Comparison of ENCODE assay signal across 10 cellular contexts in genomic region chr20:8144282-8145245, GRCh38.
DNase-seq lines count a peak whose midpoint lies in the region; ATAC-seq and TF ChIP-seq lines count a peak whose summit lies in the region.
"Had no signal": no experiment of that assay in that cellular context is flagged by ENCODE, and none has a peak within 500 bp of the region (broad histone marks: within the 10 kb centered on the region; RNA-seq: fewer than 3 reads in every experiment).

No MANE protein-coding gene starts in this region.

- POLR2A ChIA-PET in HEK293T (lab: Yijun Ruan, JAX), result no interaction called here

- peak; percentile 93 for ATAC-seq in effector memory CD8-positive, alpha-beta T cell (replicated peaks)
- no peak for ATAC-seq in HG03571 (IDR thresholded peaks at IDR 0.05; ENCODE audit: unreplicated experiment)

- H3K9me3 ChIP-seq in parathyroid adenoma (ENCODE audit: control insufficient read depth, low read length), result no peaks in the 10 kb centered on the region

- TF ChIP-seq POLR2A in NB4 (IDR thresholded peaks at IDR 0.05; ENCODE audit: extremely low read depth, insufficient read length), result no peak

- H3K4me1 Mint-ChIP-seq in effector memory CD8-positive, alpha-beta T cell (ENCODE audit: low read depth in 2 of 2), result peaks cover 32 to 48% of the 10 kb centered on the region in 2 donors

- no peaks in the 10 kb centered on the region for H3K36me3 Mint-ChIP-seq in effector memory CD8-positive, alpha-beta T cell (ENCODE audit: insufficient read depth)

- H3K4me3 ChIP-seq in NB4 (ENCODE audit: low read depth, low read length) (no peak overlapping the region), parathyroid adenoma (ENCODE audit: low read depth, low read length) (no peak overlapping the region)

- peaks cover 20% of the 10 kb centered on the region for H3K79me2 ChIP-seq in parathyroid adenoma

- H3K9ac ChIP-seq in parathyroid adenoma, result no peak overlapping the region

- no peak for TF ChIP-seq CTCF in NB4 (IDR thresholded peaks at IDR 0.05; ENCODE audit: low read depth, low read length)
- TF ChIP-seq CTCF in parathyroid adenoma (IDR thresholded peaks at IDR 0.05), result no peak

- no peaks in the 10 kb centered on the region for H3K9me3 Mint-ChIP-seq in effector memory CD8-positive, alpha-beta T cell

- no peaks in the 10 kb centered on the region for H3K27me3 ChIP-seq in parathyroid adenoma (ENCODE audit: control insufficient read depth, insufficient read depth, low read length)

- H3K36me3 ChIP-seq in parathyroid adenoma (ENCODE audit: control insufficient read depth, insufficient read depth, low read length), result no peaks in the 10 kb centered on the region

- peak overlapping the region; percentile 26 for H3K27ac ChIP-seq in parathyroid adenoma

- peaks cover 15% of the 10 kb centered on the region for H3K4me1 ChIP-seq in parathyroid adenoma

- DNase-seq in SIG-M5 treated with dmso at 0.1 percent for 504 hours (lab: John Stamatoyannopoulos, UW; ENCODE audit: unreplicated experiment), result peak; percentile 49
- DNase-seq in SIG-M5 (lab: John Stamatoyannopoulos, UW), result no peak
- DNase-seq in NB4 (ENCODE audit: low read depth), result peak; percentile 81
- DNase-seq in effector memory CD8-positive, alpha-beta T cell, result peak in 1 of 3 experiments; percentile 15
- no peak for DNase-seq in NCI-H1092 treated with DMSO at 0.1 percent for 48 hours (lab: John Stamatoyannopoulos, UW)
- no peak for DNase-seq in HEK293T (ENCODE audit: extremely low spot score)
- DNase-seq: NCI-H187; stimulated activated naive CD4-positive, alpha-beta T cell had no signal

- peak overlapping the region; percentile 1 for H2AFZ ChIP-seq in parathyroid adenoma

- H3K4me2 ChIP-seq in parathyroid adenoma (ENCODE audit: low read length), result no peak overlapping the region

- H3K4me3 Mint-ChIP-seq in effector memory CD8-positive, alpha-beta T cell, result peak overlapping the region; percentile 56 to 64

- peak overlapping the region; percentile 27 to 52 for H3K27ac Mint-ChIP-seq in effector memory CD8-positive, alpha-beta T cell

- CTCF ChIA-PET in HEK293T (lab: Yijun Ruan, JAX), result no interaction called here

- no peaks in the 10 kb centered on the region for H3K27me3 Mint-ChIP-seq in effector memory CD8-positive, alpha-beta T cell

TF ChIP-seq in HEK293T, 16 proteins besides CTCF, POLR2A, EP300 and RAD21:
- TF ChIP-seq SUZ12 (IDR thresholded peaks at IDR 0.05) (no peak), ELF4 (IDR thresholded peaks at IDR 0.05) (no peak), ZNF384 (IDR thresholded peaks at IDR 0.05) (no peak), NFRKB (IDR thresholded peaks at IDR 0.05) (no peak), SP1 (IDR thresholded peaks at IDR 0.05) (no peak), FOXK2 (IDR thresholded peaks at IDR 0.05) (no peak), L3MBTL2 (conservative IDR thresholded peaks at IDR 0.05) (no peak), FOXA1 (IDR thresholded peaks at IDR 0.05) (no peak)
- TF ChIP-seq, protein P1, sequence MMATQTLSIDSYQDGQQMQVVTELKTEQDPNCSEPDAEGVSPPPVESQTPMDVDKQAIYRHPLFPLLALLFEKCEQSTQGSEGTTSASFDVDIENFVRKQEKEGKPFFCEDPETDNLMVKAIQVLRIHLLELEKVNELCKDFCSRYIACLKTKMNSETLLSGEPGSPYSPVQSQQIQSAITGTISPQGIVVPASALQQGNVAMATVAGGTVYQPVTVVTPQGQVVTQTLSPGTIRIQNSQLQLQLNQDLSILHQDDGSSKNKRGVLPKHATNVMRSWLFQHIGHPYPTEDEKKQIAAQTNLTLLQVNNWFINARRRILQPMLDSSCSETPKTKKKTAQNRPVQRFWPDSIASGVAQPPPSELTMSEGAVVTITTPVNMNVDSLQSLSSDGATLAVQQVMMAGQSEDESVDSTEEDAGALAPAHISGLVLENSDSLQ (IDR thresholded peaks at IDR 0.05), result no peak
TF ChIP-seq in HEK293T: peak in this region for 0.

Comparison
In these comparisons a context has a peak if more than half of its experiments do, and no peak if none do; other contexts are left out.
1. DNase-seq: peak in SIG-M5 treated with dmso at 0.1 percent for 504 hours (single experiment) and NB4 (single experiment); none in SIG-M5 (single experiment), NCI-H1092 treated with DMSO at 0.1 percent for 48 hours (single experiment) and HEK293T (single experiment).